ENCODE assay signal across 8 cellular contexts in genomic region chr11:128172046-128172878, GRCh38.
A peak's percentile ranks its signal among the peaks of the same experiment; 100 is the strongest.
DNase-seq lines count a peak whose midpoint lies in the region; ATAC-seq, FAIRE-seq and TF ChIP-seq lines count a peak whose summit lies in the region.

No MANE protein-coding gene starts in this region.

- TF ChIP-seq EP300 in HepG2 (IDR thresholded peaks at IDR 0.05; ENCODE audit: low read depth in 2 of 2, low read length in 2 of 2), result no peak
- no peak for TF ChIP-seq EP300 in HepG2 (CRISPR knock-in tag; IDR thresholded peaks at IDR 0.05; ENCODE audit: borderline replicate concordance)

- intact Hi-C loops in colonic mucosa (cut with DNase I) (loop anchor here (2.0 to 10.0 kb wide), 3 partner anchors 113 to 660 kb away; no protein-coding TSS in a partner anchor), HepG2 (cut with micrococcal nuclease; ENCODE audit: unreplicated experiment) (loop anchor here (1.0 to 10.0 kb wide), 5 partner anchors 118 to 783 kb away; no protein-coding TSS in a partner anchor)

- 31% methylated on average over 4 of the region's 4 CpGs for whole genome bisulfite sequencing in HepG2 (ENCODE audit: low lambda C conversion rate)

- H3K4me2 ChIP-seq in HepG2 (ENCODE audit: low read depth, low read length), result no peak overlapping the region

- TF ChIP-seq POLR2A in HepG2 (IDR thresholded peaks at IDR 0.05; ENCODE audit: insufficient read depth in 1 of 2, low read depth in 2 of 2, low read length in 2 of 2), result no peak

- no peaks in the 10 kb centered on the region for H3K79me2 ChIP-seq in HepG2 (ENCODE audit: insufficient read depth, low read length)

- TF ChIP-seq RAD21 in HepG2 (CRISPR knock-in tag; IDR thresholded peaks at IDR 0.05), result peak; percentile 41; the same call in 1 of the 2 replicates

- no peak overlapping the region for H2AFZ ChIP-seq in HepG2 (ENCODE audit: low read length)

- CTCF ChIA-PET in HepG2 (lab: Yijun Ruan, JAX; ENCODE audit: low intra/inter-chr PET ratio, low total read pairs), result interaction anchor here (0.8 to 2.5 kb wide), 5 partner anchors 458 to 688 kb away, joined by 4 to 23 read pairs (median 7); no protein-coding TSS in a partner anchor

- H3K27ac ChIP-seq in colonic mucosa (no peak overlapping the region), HepG2 (ENCODE audit: extremely low read length, insufficient read depth, low read length) (no peak overlapping the region)

- H4K20me1 ChIP-seq in HepG2 (ENCODE audit: insufficient read depth, low read length), result no peaks in the 10 kb centered on the region

- H3K4me1 ChIP-seq in colonic mucosa (no peaks in the 10 kb centered on the region), HepG2 (ENCODE audit: insufficient read depth, low read length) (no peaks in the 10 kb centered on the region)

- in situ Hi-C loops in HepG2 (cut with HindIII; ENCODE audit: extremely low pct_ligation_motif_present, low pct_unique_long_range_greater_than_20kb), result loop anchor here (5.0 to 25.0 kb wide), 2 partner anchors 660 to 1735 kb away; no protein-coding TSS in a partner anchor

- TF ChIP-seq CTCF in colonic mucosa (IDR thresholded peaks at IDR 0.05) (peak; percentile 62), HepG2 (CRISPR knock-in tag; IDR thresholded peaks at IDR 0.05) (peak; percentile 79)

- H3K4me3 ChIP-seq in colonic mucosa (no peak overlapping the region), HepG2 (replicated peaks in 1 of 3; ENCODE audit: insufficient read depth in 1 of 3, low read depth in 2 of 3, low read length in 3 of 3) (no peak overlapping the region)

- H3K9ac ChIP-seq in colonic mucosa (ENCODE audit: low read depth in 2 of 2, low read length in 2 of 2), result no peak overlapping the region
- H3K9ac ChIP-seq in HepG2 (ENCODE audit: insufficient read depth, low read depth, low read length), result no peak overlapping the region

- no peaks in the 10 kb centered on the region for H3K27me3 ChIP-seq in colonic mucosa
- H3K27me3 ChIP-seq in HepG2 (ENCODE audit: control insufficient read depth in 1 of 2, insufficient read depth in 2 of 2, low read length in 2 of 2), result no peaks in the 10 kb centered on the region

- ATAC-seq in HG03135 (IDR thresholded peaks at IDR 0.05; ENCODE audit: unreplicated experiment) (peak; percentile 74), HepG2 (peak; percentile 80)

- POLR2A ChIA-PET in HepG2 (lab: Yijun Ruan, JAX), result no interaction called here

- H3K36me3 ChIP-seq in colonic mucosa, result no peaks in the 10 kb centered on the region
- H3K36me3 ChIP-seq in HepG2 (replicated peaks in 1 of 2; ENCODE audit: control insufficient read depth in 1 of 2, insufficient read depth in 2 of 2, low read length in 2 of 2), result no peaks in the 10 kb centered on the region

- H3K9me3 ChIP-seq in colonic mucosa, result no peaks in the 10 kb centered on the region
- H3K9me3 ChIP-seq in HepG2 (ENCODE audit: low read length), result no peaks in the 10 kb centered on the region

- BruUV-seq in HepG2 (replicated peaks; lab: Mats Ljungman, UMichigan), result no TSS peak

- peak; percentile 66 for FAIRE-seq in HepG2 (lab: Jason Lieb, UNC)

- DNase-seq in GM04504 (ENCODE audit: low read depth), result peak; percentile 74
- peak; percentile 94 for DNase-seq in NCI-H510A treated with DMSO at 0.1 percent for 48 hours (lab: John Stamatoyannopoulos, UW)
- peak; percentile 78 to 90 for DNase-seq in activated CD4-positive, alpha-beta T cell treated with anti-CD3 and anti-CD28 coated beads for 4 hours
- DNase-seq in colonic mucosa, result peak; percentile 81
- DNase-seq in HepG2 (ENCODE audit: low spot score), result peak; percentile 46
- DNase-seq in stimulated activated CD4-positive, alpha-beta T cell treated with anti-CD3 and anti-CD28 coated beads, TNF-alpha, amount 100 ng/mL, for 24 hours (ENCODE audit: low read depth in 3 of 3), result peak; percentile 72 to 86 (median 84)
- DNase-seq in mesenteric fat pad (ENCODE audit: low spot score), result no peak

TF ChIP-seq in HepG2, 621 proteins besides CTCF, POLR2A, EP300 and RAD21:
- TF ChIP-seq SMC3 (IDR thresholded peaks at IDR 0.05; ENCODE audit: low read length) (peak; percentile 76), NFAT5 (CRISPR knock-in tag; IDR thresholded peaks at IDR 0.05) (no peak), SETDB1 (CRISPR knock-in tag; IDR thresholded peaks at IDR 0.05; ENCODE audit: borderline replicate concordance) (no peak), STAG1 (CRISPR knock-in tag; IDR thresholded peaks at IDR 0.05) (peak; percentile 87), HNRNPK (IDR thresholded peaks at IDR 0.05; ENCODE audit: low read depth, low read length, poor library complexity, severe bottlenecking) (no peak), HNF4A (CRISPR knock-in tag; IDR thresholded peaks at IDR 0.05) (peak; percentile 63)
